Comparison of ENCODE assay signal across 35 cellular contexts in the genomic region with DNA sequence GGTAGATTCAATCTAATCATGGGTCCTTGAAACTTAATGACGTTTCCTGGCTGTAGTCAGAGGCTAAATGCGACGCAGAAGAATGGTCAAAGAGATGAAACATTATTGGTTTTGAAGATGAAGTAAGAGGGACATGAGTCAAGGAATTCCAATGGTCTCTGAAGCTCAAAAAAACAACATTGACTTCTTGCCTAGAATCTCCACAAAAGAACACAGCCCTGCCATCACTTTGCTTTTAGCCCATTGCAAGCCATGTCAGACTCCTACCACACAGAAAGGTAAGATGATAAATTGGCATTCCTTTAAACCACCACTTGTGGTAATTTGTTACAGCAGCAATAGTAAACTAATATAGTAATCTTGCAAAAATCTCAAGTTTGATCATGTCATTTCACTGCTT.
"Had no signal": no experiment of that assay in that cellular context is flagged by ENCODE, and none has a peak within 500 bp of the region (broad histone marks: within the 10 kb centered on the region; RNA-seq: fewer than 3 reads in every experiment).

No MANE protein-coding gene starts in this region.

- ATAC-seq: activated CD8-positive, alpha-beta memory T cell treated with anti-CD3 and anti-CD28 coated beads, Interleukin-2, amount 10 ng/mL, durations not matched to agents 7 days and 5 days; activated naive CD8-positive, alpha-beta T cell treated with anti-CD3 and anti-CD28 coated beads, Interleukin-2, amount 50 U/mL, for 24 hours; esophagus mucosa; T-helper 17 cell had no signal

- H3K27me3 Mint-ChIP-seq: activated CD4-positive, alpha-beta memory T cell treated with anti-CD3 and anti-CD28 coated beads for 36 hours; activated CD4-positive, alpha-beta T cell treated with anti-CD3 and anti-CD28 coated beads for 36 hours; activated CD4-positive, alpha-beta T cell treated with anti-CD3 and anti-CD28 coated beads, Interleukin-2, amount 10 ng/mL, durations not matched to agents 24 days and 14 days; activated CD8-positive, alpha-beta memory T cell treated with anti-CD3 and anti-CD28 coated beads, Interleukin-2, amount 10 ng/mL, durations not matched to agents 7 days and 5 days; activated naive CD4-positive, alpha-beta T cell treated with anti-CD3 and anti-CD28 coated beads, Interleukin-2, amount 50 U/mL, for 24 hours; activated naive CD8-positive, alpha-beta T cell treated with anti-CD3 and anti-CD28 coated beads for 36 hours; dendritic cell treated with granulocyte-macrophage colony-stimulating factor and Interleukin-4, amounts not matched to agents 40 ng/mL and 50 ng/mL, for 4 days; T-helper 17 cell had no signal

- H3K4me3 Mint-ChIP-seq: activated CD4-positive, alpha-beta memory T cell treated with anti-CD3 and anti-CD28 coated beads for 36 hours; activated CD4-positive, alpha-beta T cell treated with anti-CD3 and anti-CD28 coated beads for 36 hours; activated CD4-positive, alpha-beta T cell treated with anti-CD3 and anti-CD28 coated beads, Interleukin-2, amount 10 ng/mL, durations not matched to agents 24 days and 14 days; activated CD8-positive, alpha-beta memory T cell treated with anti-CD3 and anti-CD28 coated beads, Interleukin-2, amount 10 ng/mL, durations not matched to agents 7 days and 5 days; activated CD8-positive, alpha-beta T cell treated with anti-CD3 and anti-CD28 coated beads, Interleukin-2, amount 10 ng/mL, durations not matched to agents 7 days and 5 days; activated naive CD4-positive, alpha-beta T cell treated with anti-CD3 and anti-CD28 coated beads for 36 hours; activated naive CD4-positive, alpha-beta T cell treated with anti-CD3 and anti-CD28 coated beads, Interleukin-2, amount 50 U/mL, for 24 hours; activated naive CD8-positive, alpha-beta T cell treated with anti-CD3 and anti-CD28 coated beads for 36 hours; activated naive CD8-positive, alpha-beta T cell treated with anti-CD3 and anti-CD28 coated beads, Interleukin-2, amount 50 U/mL, for 24 hours; activated T-helper 1 cell treated with anti-CD3 and anti-CD28 coated beads, Interleukin-12 subunit alpha, Interleukin-12 subunit beta, Interleukin-2, Interleukin-4 antibody, amounts not matched to agents 30 ng/mL and 10 ng/mL and 1 ng/mL, durations not matched to agents 14 hours and 24 hours and 36 hours; brain; dendritic cell treated with granulocyte-macrophage colony-stimulating factor and Interleukin-4, amounts not matched to agents 40 ng/mL and 50 ng/mL, for 4 days; endodermal cell; T-helper 17 cell; T-helper 2 cell treated with Interferon-gamma antibody and Interleukin-4, amounts not matched to agents 5 μg/mL and 100 μg/mL, for 36 hours had no signal

- H3K4me3 ChIP-seq: adrenal gland, ascending aorta, breast epithelium, cardiac muscle cell, colonic mucosa, dorsolateral prefrontal cortex had no signal

- H3K36me3 ChIP-seq: adrenal gland, ascending aorta, breast epithelium, cardiac muscle cell, colonic mucosa had no signal

- DNase-seq: activated CD4-positive, alpha-beta memory T cell treated with anti-CD3 and anti-CD28 coated beads for 36 hours; activated CD4-positive, alpha-beta T cell treated with anti-CD3 and anti-CD28 coated beads for 36 hours; activated CD4-positive, alpha-beta T cell treated with anti-CD3 and anti-CD28 coated beads, Interleukin-2, amount 10 ng/mL, durations not matched to agents 24 days and 14 days; activated CD4-positive, CD25-positive, alpha-beta regulatory T cell; activated CD4-positive, CD25-positive, alpha-beta regulatory T cell treated with anti-CD3 and anti-CD28 coated beads, Interleukin-2, amount 50 U/mL, for 72 hours; activated CD8-positive, alpha-beta memory T cell treated with anti-CD3 and anti-CD28 coated beads, Interleukin-2, amount 10 ng/mL, durations not matched to agents 7 days and 5 days; activated CD8-positive, alpha-beta memory T cell treated with anti-CD3 and anti-CD28 coated beads, Interleukin-2, amount 50 U/mL, for 4 hours; activated CD8-positive, alpha-beta T cell treated with anti-CD3 and anti-CD28 coated beads, Interleukin-2, amount 10 ng/mL, durations not matched to agents 7 days and 5 days; activated effector memory CD4-positive, alpha-beta T cell treated with anti-CD3 and anti-CD28 coated beads, Interleukin-2, amount 50 U/mL, for 16 hours; activated naive CD4-positive, alpha-beta T cell treated with anti-CD3 and anti-CD28 coated beads for 36 hours; activated naive CD8-positive, alpha-beta T cell treated with anti-CD3 and anti-CD28 coated beads for 36 hours; activated naive CD8-positive, alpha-beta T cell treated with anti-CD3 and anti-CD28 coated beads, Interleukin-2, amount 50 U/mL, for 24 hours; activated T-cell treated with anti-CD3 and anti-CD28 coated beads, Interleukin-2, amount 50 U/mL, for 1 hour; activated T-cell treated with anti-CD3 and anti-CD28 coated beads, Interleukin-2, amount 50 U/mL, for 48 hours; adrenal gland; central memory CD4-positive, alpha-beta T cell; cerebellar nuclear complex; colonic mucosa; dorsolateral prefrontal cortex; effector memory CD4-positive, alpha-beta T cell; endodermal cell; glutamatergic neuron; T-helper 1 cell; T-helper 17 cell; T1000 had no signal

- H3K27ac ChIP-seq: adrenal gland, ascending aorta, breast epithelium, cardiac muscle cell, colonic mucosa, dorsolateral prefrontal cortex had no signal

- H3K9me3 Mint-ChIP-seq: activated CD4-positive, alpha-beta memory T cell treated with anti-CD3 and anti-CD28 coated beads for 36 hours; activated CD4-positive, alpha-beta T cell treated with anti-CD3 and anti-CD28 coated beads, Interleukin-2, amount 10 ng/mL, durations not matched to agents 24 days and 14 days; activated naive CD4-positive, alpha-beta T cell treated with anti-CD3 and anti-CD28 coated beads for 36 hours; activated naive CD4-positive, alpha-beta T cell treated with anti-CD3 and anti-CD28 coated beads, Interleukin-2, amount 50 U/mL, for 24 hours; activated naive CD8-positive, alpha-beta T cell treated with anti-CD3 and anti-CD28 coated beads for 36 hours; activated naive CD8-positive, alpha-beta T cell treated with anti-CD3 and anti-CD28 coated beads, Interleukin-2, amount 50 U/mL, for 24 hours; activated T-helper 1 cell treated with anti-CD3 and anti-CD28 coated beads, Interleukin-12 subunit alpha, Interleukin-12 subunit beta, Interleukin-2, Interleukin-4 antibody, amounts not matched to agents 30 ng/mL and 10 ng/mL and 1 ng/mL, durations not matched to agents 14 hours and 24 hours and 36 hours; activated T-helper 2 cell treated with anti-CD3 and anti-CD28 coated beads, Interferon-gamma antibody, Interleukin-2, Interleukin-4, amounts not matched to agents 10 μg/mL and 5 μg/mL and 100 μg/mL, durations not matched to agents 14 hours and 24 hours and 36 hours; brain; endodermal cell; T-helper 2 cell treated with Interferon-gamma antibody and Interleukin-4, amounts not matched to agents 5 μg/mL and 100 μg/mL, for 36 hours had no signal

- H3K27me3 ChIP-seq: adrenal gland, ascending aorta, breast epithelium, cardiac muscle cell, colonic mucosa, dorsolateral prefrontal cortex had no signal

- H3K9me3 ChIP-seq: adrenal gland, ascending aorta, breast epithelium, colonic mucosa had no signal

- H3K4me1 ChIP-seq: adrenal gland, ascending aorta, breast epithelium, colonic mucosa had no signal

- H3K27ac Mint-ChIP-seq: activated CD4-positive, alpha-beta memory T cell treated with anti-CD3 and anti-CD28 coated beads for 36 hours; activated CD4-positive, alpha-beta T cell treated with anti-CD3 and anti-CD28 coated beads for 36 hours; activated CD4-positive, alpha-beta T cell treated with anti-CD3 and anti-CD28 coated beads, Interleukin-2, amount 10 ng/mL, durations not matched to agents 24 days and 14 days; activated CD8-positive, alpha-beta memory T cell treated with anti-CD3 and anti-CD28 coated beads, Interleukin-2, amount 10 ng/mL, durations not matched to agents 7 days and 5 days; activated CD8-positive, alpha-beta T cell treated with anti-CD3 and anti-CD28 coated beads, Interleukin-2, amount 10 ng/mL, durations not matched to agents 7 days and 5 days; activated naive CD4-positive, alpha-beta T cell treated with anti-CD3 and anti-CD28 coated beads for 36 hours; activated naive CD4-positive, alpha-beta T cell treated with anti-CD3 and anti-CD28 coated beads, Interleukin-2, amount 50 U/mL, for 24 hours; activated naive CD8-positive, alpha-beta T cell treated with anti-CD3 and anti-CD28 coated beads for 36 hours; activated naive CD8-positive, alpha-beta T cell treated with anti-CD3 and anti-CD28 coated beads, Interleukin-2, amount 50 U/mL, for 24 hours; activated T-helper 1 cell treated with anti-CD3 and anti-CD28 coated beads, Interleukin-12 subunit alpha, Interleukin-12 subunit beta, Interleukin-2, Interleukin-4 antibody, amounts not matched to agents 30 ng/mL and 10 ng/mL and 1 ng/mL, durations not matched to agents 14 hours and 24 hours and 36 hours; activated T-helper 2 cell treated with anti-CD3 and anti-CD28 coated beads, Interferon-gamma antibody, Interleukin-2, Interleukin-4, amounts not matched to agents 10 μg/mL and 5 μg/mL and 100 μg/mL, durations not matched to agents 14 hours and 24 hours and 36 hours; dendritic cell treated with granulocyte-macrophage colony-stimulating factor and Interleukin-4, amounts not matched to agents 40 ng/mL and 50 ng/mL, for 4 days; endodermal cell; T-helper 17 cell; T-helper 2 cell treated with Interferon-gamma antibody and Interleukin-4, amounts not matched to agents 5 μg/mL and 100 μg/mL, for 36 hours had no signal
